ENCODE assay signal across 9 cellular contexts in genomic region chr9:137243266-137243625, GRCh38. TPM values are rescaled to one million over a fixed set of nuclear protein-coding genes. Genes with fewer than 3 reads are reported as not detected.
DNase-seq lines count a peak whose midpoint lies in the region; ATAC-seq and TF ChIP-seq lines count a peak whose summit lies in the region.
"Not testable (repeated sequence)": the region's sequence is repeated elsewhere in the genome, so short reads cannot be mapped to it uniquely, and the experiment has no call there.
"Had no signal": no experiment of that assay in that cellular context is flagged by ENCODE, and none has a peak within 500 bp of the region (broad histone marks: within the 10 kb centered on the region; RNA-seq: fewer than 3 reads in every experiment).

No MANE protein-coding gene starts in this region.

- H2AFZ ChIP-seq in GM23338; neural progenitor cell (replicated peaks): not testable (repeated sequence)

- H3F3A ChIP-seq in GM23338 (replicated peaks; ENCODE audit: low read depth) = 0 out of 2 replicates have a peak, but pooled peaks cover 29% of the 10 kb centered on the region
- peaks cover 47% of the 10 kb centered on the region for H3F3A ChIP-seq in neural progenitor cell (ENCODE audit: low read depth)

- not testable (repeated sequence) for ATAC-seq in GM23338

- not testable (repeated sequence) for H3K9me3 Mint-ChIP-seq in GM23338; activated naive CD4-positive, alpha-beta T cell treated with anti-CD3 and anti-CD28 coated beads for 36 hours; neural progenitor cell

- peaks cover 26% of the 10 kb centered on the region for H3K27me3 Mint-ChIP-seq in GM23338 (ENCODE audit: insufficient read depth, low read depth, poor library complexity)
- not testable (repeated sequence) for H3K27me3 Mint-ChIP-seq in activated naive CD4-positive, alpha-beta T cell treated with anti-CD3 and anti-CD28 coated beads for 36 hours (ENCODE audit: low read depth); neural progenitor cell (ENCODE audit: insufficient read depth, low read depth)

- intact Hi-C loops in activated naive CD4-positive, alpha-beta T cell treated with anti-CD3 and anti-CD28 coated beads for 36 hours (cut with micrococcal nuclease) = loop anchor here (5.0 to 10.0 kb wide), 4 partner anchors 41 to 831 kb away; partner anchors contain the start of genes ANAPC2, ENTR1, PMPCA and SEC16A

- peak overlapping the region; percentile 86 for H3K4me3 Mint-ChIP-seq in GM23338
- peak overlapping the region; percentile 21 for H3K4me3 Mint-ChIP-seq in activated naive CD4-positive, alpha-beta T cell treated with anti-CD3 and anti-CD28 coated beads for 36 hours
- peak overlapping the region; percentile 92 for H3K4me3 Mint-ChIP-seq in neural progenitor cell

- H3K9me2 ChIP-seq in GM23338 (ENCODE audit: insufficient read depth) = not testable (repeated sequence)

- CTCF ChIA-PET in activated naive CD4-positive, alpha-beta T cell treated with anti-CD3 and anti-CD28 coated beads for 36 hours (lab: Charles Lee) = interaction anchor here (1.2 kb wide), 1 partner anchor 295 kb away, joined by 3 read pairs; no protein-coding TSS in a partner anchor

- not testable (repeated sequence) for H3K27ac Mint-ChIP-seq in GM23338, neural progenitor cell
- H3K27ac Mint-ChIP-seq in activated naive CD4-positive, alpha-beta T cell treated with anti-CD3 and anti-CD28 coated beads for 36 hours = peak overlapping the region; percentile 24

- H4K20me1 ChIP-seq in GM23338 (replicated peaks; ENCODE audit: insufficient read depth) (peaks cover 16% of the 10 kb centered on the region), neural progenitor cell (ENCODE audit: low read depth) (peaks cover 44% of the 10 kb centered on the region)

- not testable (repeated sequence) for H3K4me3 ChIP-seq in GM23338, neural progenitor cell
- H3K4me3 ChIP-seq in SJSA1 = peak overlapping the region; percentile 82
- H3K4me3 ChIP-seq in epithelial cell of esophagus (ENCODE audit: low read length) = peak overlapping the region; percentile 76

- DNase-seq in GM23338 (ENCODE audit: low spot score); SJSA1 (ENCODE audit: low read depth in 1 of 2, low spot score in 2 of 2); activated naive CD4-positive, alpha-beta T cell treated with anti-CD3 and anti-CD28 coated beads for 36 hours; epithelial cell of esophagus (ENCODE audit: low read depth); neural progenitor cell (ENCODE audit: low spot score): not testable (repeated sequence)

- H3K36me3 Mint-ChIP-seq in GM23338 (ENCODE audit: low read depth) = peaks cover 31% of the 10 kb centered on the region
- H3K36me3 Mint-ChIP-seq in activated naive CD4-positive, alpha-beta T cell treated with anti-CD3 and anti-CD28 coated beads for 36 hours (ENCODE audit: low read depth) = peaks cover 22% of the 10 kb centered on the region
- H3K36me3 Mint-ChIP-seq in neural progenitor cell = peaks cover 14% of the 10 kb centered on the region

- H3K27ac ChIP-seq in GM23338 (ENCODE audit: low read depth); SJSA1; neural progenitor cell: not testable (repeated sequence)

- TF ChIP-seq CTCF in GM23338 (conservative IDR thresholded peaks at IDR 0.05; ENCODE audit: low read depth in 2 of 2); epithelial cell of esophagus (IDR thresholded peaks at IDR 0.05; ENCODE audit: insufficient read depth, low read depth, low read length, missing control alignments); neural progenitor cell (IDR thresholded peaks at IDR 0.05): not testable (repeated sequence)

- H3K27me3 ChIP-seq in GM23338 (ENCODE audit: insufficient read depth); SJSA1 (replicated peaks); neural progenitor cell: not testable (repeated sequence)

- H3K9ac ChIP-seq in neural progenitor cell = not testable (repeated sequence)

- H3K4me1 Mint-ChIP-seq in GM23338 = peaks cover 32% of the 10 kb centered on the region
- peaks cover 25% of the 10 kb centered on the region for H3K4me1 Mint-ChIP-seq in activated naive CD4-positive, alpha-beta T cell treated with anti-CD3 and anti-CD28 coated beads for 36 hours (ENCODE audit: low read depth)
- H3K4me1 Mint-ChIP-seq in neural progenitor cell = peaks cover 45% of the 10 kb centered on the region

- not testable (repeated sequence) for H3K36me3 ChIP-seq in GM23338 (ENCODE audit: insufficient read depth); neural progenitor cell
- H3K36me3 ChIP-seq in SJSA1 = peaks cover 31% of the 10 kb centered on the region

- peaks cover 29% of the 10 kb centered on the region for H3K79me2 ChIP-seq in GM23338 (replicated peaks; ENCODE audit: insufficient read depth)
- peaks cover 36% of the 10 kb centered on the region for H3K79me2 ChIP-seq in neural progenitor cell (ENCODE audit: low read depth)

- H3K4me2 ChIP-seq in GM23338, neural progenitor cell: not testable (repeated sequence)

- H3K9me3 ChIP-seq in SJSA1 (replicated peaks); neural progenitor cell (ENCODE audit: low read depth): not testable (repeated sequence)

- peaks cover 18% of the 10 kb centered on the region; the same call in 1 of the 2 replicates for H3K4me1 ChIP-seq in GM23338 (ENCODE audit: insufficient read depth)
- peaks cover 22% of the 10 kb centered on the region for H3K4me1 ChIP-seq in SJSA1 (replicated peaks)
- not testable (repeated sequence) for H3K4me1 ChIP-seq in neural progenitor cell

RNA-seq across cellular contexts. Expression of gene TUBB4B, which starts 2.2 kb away (rescaled TPM):
- total RNA-seq in GM23338 (2014; rRNA removed; shearing (Covaris generic)) = 334 and 374 TPM in 2 replicates
- polyA plus RNA-seq in GM23338 (2016; fragmentation: Nextera tagmentation; extraction: Ambion mirVana) = 389 and 408 TPM in 2 replicates
- 229 and 232 TPM in 2 replicates for total RNA-seq in SJSA1 (2014; rRNA removed; shearing (Covaris generic))
- 100 to 1,000 TPM; 193 to 196 TPM for total RNA-seq in activated naive CD4-positive, alpha-beta T cell treated with anti-CD3 and anti-CD28 coated beads for 36 hours
- total RNA-seq in neural progenitor cell (ENCODE audit: low replicate concordance) = 183 and 367 TPM in 2 replicates

RNA-seq across cellular contexts. Expression of gene STPG3, which starts 7.8 kb away (rescaled TPM):
- not detected in 2 replicates for total RNA-seq in GM23338 (2014; rRNA removed; shearing (Covaris generic))
- polyA plus RNA-seq in GM23338 (2016; fragmentation: Nextera tagmentation; extraction: Ambion mirVana) = not detected in 2 replicates
- not detected in 2 replicates for total RNA-seq in SJSA1 (2014; rRNA removed; shearing (Covaris generic))
- not detected for total RNA-seq in activated naive CD4-positive, alpha-beta T cell treated with anti-CD3 and anti-CD28 coated beads for 36 hours
- not detected in 2 replicates for total RNA-seq in neural progenitor cell (ENCODE audit: low replicate concordance)
- total RNA-seq: aorta, esophagus squamous epithelium, mononuclear cell, subcutaneous adipose tissue had no signal
- polyA plus RNA-seq: aorta had no signal

RNA-seq across cellular contexts. Expression of gene NELFB, which starts 11.9 kb away (rescaled TPM):
- total RNA-seq in GM23338 (2014; rRNA removed; shearing (Covaris generic)) = 79.5 and 97.3 TPM in 2 replicates
- polyA plus RNA-seq in GM23338 (2016; fragmentation: Nextera tagmentation; extraction: Ambion mirVana) = 30.0 and 31.2 TPM in 2 replicates
- total RNA-seq in SJSA1 (2014; rRNA removed; shearing (Covaris generic)) = 35.2 and 41.9 TPM in 2 replicates
- total RNA-seq in activated naive CD4-positive, alpha-beta T cell treated with anti-CD3 and anti-CD28 coated beads for 36 hours = 10 to 100 TPM; 47.0 to 47.1 TPM
- total RNA-seq in neural progenitor cell (ENCODE audit: low replicate concordance) = 35.2 and 76.1 TPM in 2 replicates

RNA-seq across cellular contexts. Expression of gene SLC34A3, which starts 12.5 kb away (rescaled TPM):
- not detected in 2 replicates for total RNA-seq in GM23338 (2014; rRNA removed; shearing (Covaris generic))
- polyA plus RNA-seq in GM23338 (2016; fragmentation: Nextera tagmentation; extraction: Ambion mirVana) = not detected in 2 replicates
- total RNA-seq in SJSA1 (2014; rRNA removed; shearing (Covaris generic)) = not detected in 2 replicates
- not detected for total RNA-seq in activated naive CD4-positive, alpha-beta T cell treated with anti-CD3 and anti-CD28 coated beads for 36 hours
- not detected in 2 replicates for total RNA-seq in neural progenitor cell (ENCODE audit: low replicate concordance)
- total RNA-seq: aorta, mononuclear cell, subcutaneous adipose tissue had no signal
- polyA plus RNA-seq: aorta had no signal

RNA-seq across cellular contexts. Expression of gene RNF224, which starts 15.9 kb away (rescaled TPM):
- 0.63 TPM in 1 of 2 replicates, not detected in the other for total RNA-seq in GM23338 (2014; rRNA removed; shearing (Covaris generic))
- polyA plus RNA-seq in GM23338 (2016; fragmentation: Nextera tagmentation; extraction: Ambion mirVana) = not detected in 2 replicates
- total RNA-seq in SJSA1 (2014; rRNA removed; shearing (Covaris generic)) = not detected in 2 replicates
- not detected for total RNA-seq in activated naive CD4-positive, alpha-beta T cell treated with anti-CD3 and anti-CD28 coated beads for 36 hours
- total RNA-seq in neural progenitor cell (ENCODE audit: low replicate concordance) = not detected in 2 replicates
- total RNA-seq: aorta, subcutaneous adipose tissue had no signal

Comparison
In these comparisons a context has a peak if more than half of its experiments do, and no peak if none do; other contexts are left out.
1. H3K4me3 Mint-ChIP-seq: peak in every context shown above with its lines; median percentile 92 in neural progenitor cell; 86 in GM23338; 21 in activated naive CD4-positive, alpha-beta T cell treated with anti-CD3 and anti-CD28 coated beads for 36 hours.